Comparison of ENCODE assay signal across 3 cellular contexts in genomic region chr7:76559685-76560084, GRCh38. TPM values are rescaled to one million over a fixed set of nuclear protein-coding genes. Genes with fewer than 3 reads are reported as not detected.
"Had no signal": no experiment of that assay in that cellular context is flagged by ENCODE, and none has a peak within 500 bp of the region (broad histone marks: within the 10 kb centered on the region; RNA-seq: fewer than 3 reads in every experiment).

No MANE protein-coding gene starts in this region.

RNA-seq across cellular contexts. Expression of gene SPDYE16, which starts 16.6 kb away (rescaled TPM):
- total RNA-seq: Right ventricle myocardium inferior, RPMI7951 had no signal

RNA-seq across cellular contexts. Expression of gene UPK3B, which starts 49.3 kb away (rescaled TPM):
- total RNA-seq: activated naive CD8-positive, alpha-beta T cell treated with anti-CD3 and anti-CD28 coated beads for 36 hours; RPMI7951 had no signal
